In the genomic region with DNA sequence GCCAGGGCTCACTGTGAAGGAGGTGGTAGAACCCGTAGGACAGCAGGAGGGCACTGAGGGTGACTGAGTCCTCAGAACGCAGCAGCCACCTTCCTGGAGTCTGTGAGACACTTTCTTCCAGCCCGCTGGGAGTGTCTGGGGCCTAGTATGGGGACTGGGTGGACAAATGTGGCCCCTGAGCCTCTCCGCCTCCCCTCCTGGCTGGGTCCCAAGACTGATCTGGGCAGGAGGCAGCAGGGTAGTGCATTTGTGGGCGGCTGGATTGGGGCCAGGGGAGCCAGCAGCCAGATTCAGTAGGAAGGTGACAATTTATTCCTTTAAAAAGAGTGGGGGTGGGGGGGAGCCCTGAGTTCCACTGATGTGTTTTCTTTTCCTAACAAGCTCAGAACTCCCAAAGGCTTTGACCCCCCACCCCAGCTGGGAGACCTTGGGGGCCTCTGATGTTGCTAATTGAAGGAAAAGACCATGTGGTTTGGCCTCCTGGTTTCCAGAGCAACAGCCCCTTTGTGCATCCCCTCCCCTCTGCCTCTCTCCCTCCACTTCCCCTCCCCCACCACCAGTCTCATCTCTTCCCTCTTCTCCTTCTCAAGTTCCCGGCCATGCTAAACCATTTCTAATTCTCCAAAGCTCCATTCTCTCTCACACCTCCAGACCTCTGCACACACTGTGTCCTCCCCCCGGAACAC, we compare ENCODE assay signal across 21 cellular contexts. TPM values are rescaled to one million over a fixed set of nuclear protein-coding genes. Genes with fewer than 3 reads are reported as not detected.
DNase-seq lines count a peak whose midpoint lies in the region; FAIRE-seq and TF ChIP-seq lines count a peak whose summit lies in the region.
"Had no signal": no experiment of that assay in that cellular context is flagged by ENCODE, and none has a peak within 500 bp of the region (broad histone marks: within the 10 kb centered on the region; RNA-seq: fewer than 3 reads in every experiment).

No MANE protein-coding gene starts in this region.

- no peak overlapping the region for H3K4me2 ChIP-seq in parathyroid adenoma (ENCODE audit: low read length)
- H3K4me2 ChIP-seq: BLaER1 had no signal

- DNase-seq in H7 = peak; percentile 71
- DNase-seq in NCI-H2171 treated with DMSO at 0.1 percent for 48 hours (lab: John Stamatoyannopoulos, UW) = peak; percentile 50
- peak; percentile 75 for DNase-seq in endodermal cell
- DNase-seq in ovary = no peak
- no peak for DNase-seq in frontal cortex (ENCODE audit: low spot score in 2 of 2)
- DNase-seq in activated T-helper 2 cell treated with anti-CD3 and anti-CD28 coated beads, Interferon-gamma antibody, Interleukin-2, Interleukin-4, amounts not matched to agents 10 μg/mL and 5 μg/mL and 100 μg/mL, durations not matched to agents 14 hours and 24 hours and 36 hours (ENCODE audit: low spot score) = no peak
- no peak for DNase-seq in coronary artery (ENCODE audit: low spot score)
- DNase-seq: activated CD4-positive, alpha-beta T cell treated with anti-CD3 and anti-CD28 coated beads for 36 hours; activated naive CD4-positive, alpha-beta T cell treated with anti-CD3 and anti-CD28 coated beads, Interleukin-2, amount 50 U/mL, for 16 hours; effector CD4-positive, alpha-beta T cell; hippocampal formation; mucosa of descending colon; NCI-H446 treated with DMSO at 0.1 percent for 48 hours; small intestine; trophoblast cell had no signal

- no peak for TF ChIP-seq POLR2A in ovary (IDR thresholded peaks at IDR 0.05)

- H3K4me1 ChIP-seq in endodermal cell (ENCODE audit: control insufficient read depth, insufficient read depth, low read length) = peaks cover 32% of the 10 kb centered on the region
- H3K4me1 ChIP-seq in parathyroid adenoma = peaks cover 3% of the 10 kb centered on the region
- H3K4me1 ChIP-seq in ovary (ENCODE audit: insufficient read depth) = no peaks in the 10 kb centered on the region
- H3K4me1 ChIP-seq: pancreas, SJSA1 had no signal

- intact Hi-C loops in ovary (cut with DNase I) = no loop called here
- intact Hi-C loops in activated T-helper 2 cell treated with anti-CD3 and anti-CD28 coated beads, Interferon-gamma antibody, Interleukin-2, Interleukin-4, amounts not matched to agents 10 μg/mL and 5 μg/mL and 100 μg/mL, durations not matched to agents 14 hours and 24 hours and 36 hours (cut with micrococcal nuclease) = loop anchor here (5.0 to 10.0 kb wide), 2 partner anchors 105 to 232 kb away; partner anchors contain the start of genes CCP110 and GDE1

- peaks cover 1% of the 10 kb centered on the region for H3K9me3 Mint-ChIP-seq in endodermal cell
- peaks cover 6% of the 10 kb centered on the region for H3K9me3 Mint-ChIP-seq in activated T-helper 2 cell treated with anti-CD3 and anti-CD28 coated beads, Interferon-gamma antibody, Interleukin-2, Interleukin-4, amounts not matched to agents 10 μg/mL and 5 μg/mL and 100 μg/mL, durations not matched to agents 14 hours and 24 hours and 36 hours

- 33 to 64% methylated on average over 3 to 7 of the region's 7 CpGs for WGBS in endodermal cell (ENCODE audit: insufficient coverage in 1 of 2, insufficient read length in 1 of 2), 2 experiments
- WGBS in ovary, 3 donors = 22 to 31% (median 24%) methylated on average over 7 of the region's 7 CpGs

- peak overlapping the region; percentile 56 for H2AFZ ChIP-seq in parathyroid adenoma

- H3K4me1 Mint-ChIP-seq in endodermal cell = peaks cover 65% of the 10 kb centered on the region
- H3K4me1 Mint-ChIP-seq in activated T-helper 2 cell treated with anti-CD3 and anti-CD28 coated beads, Interferon-gamma antibody, Interleukin-2, Interleukin-4, amounts not matched to agents 10 μg/mL and 5 μg/mL and 100 μg/mL, durations not matched to agents 14 hours and 24 hours and 36 hours (ENCODE audit: low read depth) = peaks cover 19% of the 10 kb centered on the region

- H3K79me2 ChIP-seq in parathyroid adenoma = no peaks in the 10 kb centered on the region

- peak overlapping the region; percentile 7 for H3K27ac ChIP-seq in endodermal cell (ENCODE audit: low read depth, low read length)
- no peak overlapping the region for H3K27ac ChIP-seq in parathyroid adenoma
- H3K27ac ChIP-seq in ovary = no peak overlapping the region
- no peak overlapping the region for H3K27ac ChIP-seq in coronary artery
- H3K27ac ChIP-seq: BLaER1, pancreas, SJSA1 had no signal

- TF ChIP-seq EP300 in ovary (IDR thresholded peaks at IDR 0.05) = no peak

- TF ChIP-seq CTCF in endodermal cell (conservative IDR thresholded peaks at IDR 0.05) (no peak), parathyroid adenoma (IDR thresholded peaks at IDR 0.05) (no peak), ovary (IDR thresholded peaks at IDR 0.05) (no peak), coronary artery (IDR thresholded peaks at IDR 0.05) (no peak)

- H3K27me3 ChIP-seq in H7 (ENCODE audit: control insufficient read depth, insufficient read depth, low read length) (no peaks in the 10 kb centered on the region), endodermal cell (ENCODE audit: control insufficient read depth, insufficient read depth, low read length, poor library complexity, severe bottlenecking) (no peaks in the 10 kb centered on the region), parathyroid adenoma (ENCODE audit: control insufficient read depth, insufficient read depth, low read length) (no peaks in the 10 kb centered on the region), ovary (no peaks in the 10 kb centered on the region)
- H3K27me3 ChIP-seq: BLaER1, SJSA1 had no signal

- H3K4me3 Mint-ChIP-seq in endodermal cell = no peak overlapping the region
- H3K4me3 Mint-ChIP-seq in activated T-helper 2 cell treated with anti-CD3 and anti-CD28 coated beads, Interferon-gamma antibody, Interleukin-2, Interleukin-4, amounts not matched to agents 10 μg/mL and 5 μg/mL and 100 μg/mL, durations not matched to agents 14 hours and 24 hours and 36 hours (ENCODE audit: low read depth) = no peak overlapping the region
- H3K4me3 Mint-ChIP-seq: activated CD4-positive, alpha-beta T cell treated with anti-CD3 and anti-CD28 coated beads for 36 hours had no signal

- no peaks in the 10 kb centered on the region for H3K36me3 Mint-ChIP-seq in endodermal cell (ENCODE audit: low read depth)
- no peaks in the 10 kb centered on the region for H3K36me3 Mint-ChIP-seq in activated T-helper 2 cell treated with anti-CD3 and anti-CD28 coated beads, Interferon-gamma antibody, Interleukin-2, Interleukin-4, amounts not matched to agents 10 μg/mL and 5 μg/mL and 100 μg/mL, durations not matched to agents 14 hours and 24 hours and 36 hours (ENCODE audit: low read depth)

- H3K27ac Mint-ChIP-seq in endodermal cell = peak overlapping the region; percentile 87
- no peak overlapping the region for H3K27ac Mint-ChIP-seq in activated T-helper 2 cell treated with anti-CD3 and anti-CD28 coated beads, Interferon-gamma antibody, Interleukin-2, Interleukin-4, amounts not matched to agents 10 μg/mL and 5 μg/mL and 100 μg/mL, durations not matched to agents 14 hours and 24 hours and 36 hours
- H3K27ac Mint-ChIP-seq: activated CD4-positive, alpha-beta T cell treated with anti-CD3 and anti-CD28 coated beads for 36 hours had no signal

- H3K9ac ChIP-seq in endodermal cell (ENCODE audit: extremely low read depth, low read length, poor library complexity, severe bottlenecking) (no peak overlapping the region), parathyroid adenoma (no peak overlapping the region)
- H3K9ac ChIP-seq: BLaER1 had no signal

- H3K4me3 ChIP-seq in H7 (ENCODE audit: insufficient read depth, low read depth, low read length) (no peak overlapping the region), endodermal cell (ENCODE audit: low read length) (no peak overlapping the region), parathyroid adenoma (ENCODE audit: low read depth, low read length) (no peak overlapping the region), ovary (no peak overlapping the region), coronary artery (no peak overlapping the region)
- H3K4me3 ChIP-seq: BLaER1, mucosa of descending colon, pancreas, SJSA1 had no signal

- H3K9me3 ChIP-seq in endodermal cell (ENCODE audit: control insufficient read depth, low read length) = peaks cover 16% of the 10 kb centered on the region
- H3K9me3 ChIP-seq in parathyroid adenoma (ENCODE audit: control insufficient read depth, low read length) = no peaks in the 10 kb centered on the region
- no peaks in the 10 kb centered on the region for H3K9me3 ChIP-seq in ovary
- H3K9me3 ChIP-seq: BLaER1, mucosa of descending colon, pancreas, SJSA1 had no signal

- no peaks in the 10 kb centered on the region for H3K36me3 ChIP-seq in H7 (replicated peaks; ENCODE audit: control insufficient read depth, insufficient read depth, low read length)
- H3K36me3 ChIP-seq in endodermal cell (ENCODE audit: control insufficient read depth, insufficient read depth, low read length) = no peaks in the 10 kb centered on the region
- no peaks in the 10 kb centered on the region for H3K36me3 ChIP-seq in parathyroid adenoma (ENCODE audit: control insufficient read depth, insufficient read depth, low read length)
- H3K36me3 ChIP-seq in ovary = no peaks in the 10 kb centered on the region
- H3K36me3 ChIP-seq: BLaER1, pancreas, SJSA1 had no signal

- no peaks in the 10 kb centered on the region for H3K27me3 Mint-ChIP-seq in endodermal cell (ENCODE audit: insufficient read depth)
- peaks cover 1% of the 10 kb centered on the region for H3K27me3 Mint-ChIP-seq in activated T-helper 2 cell treated with anti-CD3 and anti-CD28 coated beads, Interferon-gamma antibody, Interleukin-2, Interleukin-4, amounts not matched to agents 10 μg/mL and 5 μg/mL and 100 μg/mL, durations not matched to agents 14 hours and 24 hours and 36 hours (ENCODE audit: low read depth)

- FAIRE-seq in frontal cortex (lab: Jason Lieb, UNC) = no peak
- FAIRE-seq: pancreas, small intestine had no signal

RNA-seq across cellular contexts. Expression of gene CLEC19A, which starts 4.4 kb away (rescaled TPM):
- 0.55 TPM in 1 of 2 replicates, not detected in the other for total RNA-seq in H7 (2014; rRNA removed; shearing (Covaris generic))
- 1 to 10 TPM; 1.6 to 1.9 TPM for total RNA-seq in endodermal cell
- 1.4 TPM for polyA plus RNA-seq in endodermal cell (2013, experiment 1 of 2)
- polyA plus RNA-seq in endodermal cell (2013, experiment 2 of 2) = 4.0 TPM
- not detected for total RNA-seq in ovary
- not detected for polyA plus RNA-seq in ovary
- under 0.01 TPM for total RNA-seq in frontal cortex
- not detected in 2 replicates for total RNA-seq in activated T-helper 2 cell treated with anti-CD3 and anti-CD28 coated beads, Interferon-gamma antibody, Interleukin-2, Interleukin-4, amounts not matched to agents 10 μg/mL and 5 μg/mL and 100 μg/mL, durations not matched to agents 14 hours and 24 hours and 36 hours
- total RNA-seq: activated CD4-positive, alpha-beta T cell treated with anti-CD3 and anti-CD28 coated beads for 36 hours; left lobe of liver; mucosa of descending colon; OCI-LY7; SJSA1 had no signal
- polyA plus RNA-seq: pancreas, small intestine had no signal

Comparison
In these comparisons a context has a peak if more than half of its experiments do, and no peak if none do; other contexts are left out.
1. DNase-seq: peak in H7 (single experiment), NCI-H2171 treated with DMSO at 0.1 percent for 48 hours (single experiment) and endodermal cell (single experiment); none in ovary (0 of 5), frontal cortex (0 of 2), activated T-helper 2 cell treated with anti-CD3 and anti-CD28 coated beads, Interferon-gamma antibody, Interleukin-2, Interleukin-4, amounts not matched to agents 10 μg/mL and 5 μg/mL and 100 μg/mL, durations not matched to agents 14 hours and 24 hours and 36 hours (single experiment) and coronary artery (single experiment).